1 cellular context compared by ENCODE assay signal in genomic region chr2:60880988-60881932, GRCh38.
TF ChIP-seq lines count a peak whose summit lies in the region.

Gene REL, plus strand, starts transcription at chr2:60881574. Its CDS starts 267 bp downstream, at chr2:60881841.

TF ChIP-seq in HepG2, 621 proteins besides CTCF, POLR2A, EP300 and RAD21 (continued from another document and continues in another):
- TF ChIP-seq DMTF1 (CRISPR knock-in tag; IDR thresholded peaks at IDR 0.05) (no peak), NKX3-1 (CRISPR knock-in tag; IDR thresholded peaks at IDR 0.05) (peak; percentile 73; the same call in 1 of the 2 replicates), NR2F6 (IDR thresholded peaks at IDR 0.05) (no peak), NR2F6 (CRISPR knock-in tag; IDR thresholded peaks at IDR 0.05) (peak; percentile 69; the same call in 1 of the 2 replicates), MAFG (CRISPR knock-in tag; IDR thresholded peaks at IDR 0.05) (no peak), ZNF180 (CRISPR knock-in tag; IDR thresholded peaks at IDR 0.05; ENCODE audit: borderline replicate concordance, low read depth) (0 out of 2 replicates have a peak, but pooled peaks have one; percentile 68), CSRNP2 (CRISPR knock-in tag; conservative IDR thresholded peaks at IDR 0.05; ENCODE audit: low read depth) (no peak; the same call in 1 of the 2 replicates), ZNF3 (CRISPR knock-in tag; IDR thresholded peaks at IDR 0.05) (no peak), ATF4 (CRISPR knock-in tag; IDR thresholded peaks at IDR 0.05) (peak in 1 of 2 experiments; percentile 38; a peak in 2 of 4 replicates), POGZ (CRISPR knock-in tag; IDR thresholded peaks at IDR 0.05) (peak; percentile 88), TFDP2 (CRISPR knock-in tag; IDR thresholded peaks at IDR 0.05) (peak; percentile 92), MED1 (CRISPR knock-in tag; IDR thresholded peaks at IDR 0.05) (peak; percentile 73), BCL3 (CRISPR knock-in tag; IDR thresholded peaks at IDR 0.05) (peak; percentile 85), SRSF4 (IDR thresholded peaks at IDR 0.05; ENCODE audit: low read depth, low read length, poor library complexity, severe bottlenecking) (no peak), ZNF749 (CRISPR knock-in tag; IDR thresholded peaks at IDR 0.05; ENCODE audit: borderline replicate concordance) (peak; percentile 60; the same call in 1 of the 2 replicates), SIN3A (IDR thresholded peaks at IDR 0.05; ENCODE audit: borderline replicate concordance, low read depth, low read length) (peak; percentile 57; the same call in 1 of the 2 replicates), KLF16 (CRISPR knock-in tag; IDR thresholded peaks at IDR 0.05) (peak; percentile 68 to 81; a peak in 2 of 4 replicates), ERF (CRISPR knock-in tag; IDR thresholded peaks at IDR 0.05) (peak; percentile 78), MLLT10 (CRISPR knock-in tag; IDR thresholded peaks at IDR 0.05) (no peak), MBNL3 (CRISPR knock-in tag; conservative IDR thresholded peaks at IDR 0.05) (no peak), ZHX2 (IDR thresholded peaks at IDR 0.05; ENCODE audit: low read depth) (peak; percentile 71), ZHX2 (CRISPR knock-in tag; IDR thresholded peaks at IDR 0.05; ENCODE audit: borderline replicate concordance) (peak; percentile 73; the same call in 1 of the 2 replicates), ZNF142 (CRISPR knock-in tag; IDR thresholded peaks at IDR 0.05) (peak; percentile 92), ZBTB7B (CRISPR knock-in tag; IDR thresholded peaks at IDR 0.05) (peak; percentile 89; the same call in 1 of the 2 replicates), CENPBD1 (CRISPR knock-in tag; IDR thresholded peaks at IDR 0.05; ENCODE audit: borderline replicate concordance, low read depth) (peak; percentile 47; the same call in 1 of the 2 replicates), TEAD3 (CRISPR knock-in tag; optimal IDR thresholded peaks at IDR 0.05; ENCODE audit: borderline replicate concordance) (peak; percentile 76), ZNF160 (CRISPR knock-in tag; IDR thresholded peaks at IDR 0.05) (peak; percentile 61; the same call in 1 of the 2 replicates), E2F2 (CRISPR knock-in tag; IDR thresholded peaks at IDR 0.05; ENCODE audit: borderline replicate concordance) (peak; percentile 44; the same call in 1 of the 2 replicates), HOXA9 (CRISPR knock-in tag; IDR thresholded peaks at IDR 0.05; ENCODE audit: borderline replicate concordance) (peak; percentile 70; the same call in 1 of the 2 replicates), ZNF792 (CRISPR knock-in tag; IDR thresholded peaks at IDR 0.05) (0 out of 2 replicates have a peak, but pooled peaks have one; percentile 59), ZNF256 (CRISPR knock-in tag; conservative IDR thresholded peaks at IDR 0.05) (peak; percentile 82; the same call in 1 of the 2 replicates), ZNF557 (CRISPR knock-in tag; IDR thresholded peaks at IDR 0.05) (peak; percentile 49), MXD4 (CRISPR knock-in tag; IDR thresholded peaks at IDR 0.05) (peak; percentile 95), CCDC6 (CRISPR knock-in tag; IDR thresholded peaks at IDR 0.05) (peak; percentile 98)
